14 cellular contexts compared by ENCODE assay signal in the genomic region with DNA sequence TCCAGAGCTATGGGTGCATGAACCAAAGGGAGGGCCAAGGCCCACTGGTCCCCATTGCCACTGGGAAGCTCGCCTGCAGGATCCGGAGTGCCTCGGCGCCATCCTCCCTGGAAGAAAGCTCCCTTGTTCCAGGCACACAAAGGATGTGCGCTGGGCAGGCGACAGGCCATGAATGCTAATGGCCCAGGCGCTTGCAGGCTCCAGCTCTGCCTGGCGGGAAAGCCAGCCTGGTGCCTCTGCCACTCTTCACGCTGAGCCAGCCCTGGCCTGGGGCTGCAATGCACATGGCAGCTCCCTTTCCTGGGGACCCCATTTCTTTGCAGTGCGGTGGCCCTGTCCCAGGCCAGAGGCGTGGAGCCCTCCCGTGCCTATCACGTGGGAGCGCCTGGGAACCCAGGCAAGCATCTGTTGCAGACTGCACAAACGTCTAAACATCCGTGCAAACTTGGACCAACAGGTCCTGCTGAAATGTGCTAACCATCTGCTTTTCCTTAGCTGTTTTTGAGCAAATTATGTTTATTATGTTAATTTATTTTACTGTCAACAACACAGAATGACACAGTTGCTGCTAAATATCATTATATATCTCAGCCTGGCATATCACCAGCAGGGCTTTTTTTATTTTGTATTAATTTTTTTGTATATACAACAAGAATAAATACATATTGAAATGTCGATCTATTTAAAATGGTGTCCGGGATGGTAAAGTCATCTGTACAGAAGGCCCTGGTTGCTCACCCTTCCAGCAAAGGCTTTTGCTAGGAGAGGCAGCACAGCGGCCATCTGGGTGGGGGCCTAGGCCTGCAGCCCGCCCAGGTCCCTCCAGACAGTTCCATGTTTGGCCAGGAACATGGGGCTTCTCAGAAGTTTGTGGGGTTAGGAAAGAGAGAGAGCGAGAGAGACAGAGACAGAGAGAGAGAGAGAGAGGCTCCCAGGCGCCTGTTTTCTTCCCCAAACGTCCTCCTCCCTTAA.
A peak's percentile ranks its signal among the peaks of the same experiment; 100 is the strongest.
DNase-seq lines count a peak whose midpoint lies in the region; ATAC-seq and TF ChIP-seq lines count a peak whose summit lies in the region.
"Had no signal": no experiment of that assay in that cellular context is flagged by ENCODE, and none has a peak within 500 bp of the region (broad histone marks: within the 10 kb centered on the region; RNA-seq: fewer than 3 reads in every experiment).

No MANE protein-coding gene starts in this region.

- H3K27me3 ChIP-seq in heart left ventricle: no peaks in the 10 kb centered on the region
- no peaks in the 10 kb centered on the region for H3K27me3 ChIP-seq in smooth muscle cell (ENCODE audit: low read depth)
- H3K27me3 ChIP-seq: pancreas, tibial nerve had no signal

- H3K4me1 ChIP-seq in heart left ventricle: peaks cover 0 to 46% (median 18%) of the 10 kb centered on the region in 12 donors
- peaks cover 5% of the 10 kb centered on the region for H3K4me1 ChIP-seq in smooth muscle cell (ENCODE audit: low read depth)

- DNase-seq in heart left ventricle (no peak), left cardiac atrium (no peak), midbrain (lab: John Stamatoyannopoulos, UW) (peak; percentile 93), HPDE6-E6E7 (ENCODE audit: extremely low spot score) (no peak), smooth muscle cell (lab: John Stamatoyannopoulos, UW; ENCODE audit: unreplicated experiment) (no peak)
- no peak for DNase-seq in central memory CD8-positive, alpha-beta T cell (ENCODE audit: low spot score in 2 of 2)
- DNase-seq: amniotic stem cell, kidney, NCI-H1436, pancreas had no signal

- peak overlapping the region; percentile 56 for H3K27ac Mint-ChIP-seq in central memory CD8-positive, alpha-beta T cell (ENCODE audit: low read depth)

- H3K36me3 ChIP-seq in heart left ventricle (no peaks in the 10 kb centered on the region), smooth muscle cell (ENCODE audit: low read depth) (no peaks in the 10 kb centered on the region)
- H3K36me3 ChIP-seq: BLaER1 treated with 17β-estradiol and CSF1 and Interleukin-3, amounts not matched to agents 10 nM and 100 nM; pancreas; tibial nerve had no signal

- H3K4me3 ChIP-seq in heart left ventricle (no peak overlapping the region), smooth muscle cell (no peak overlapping the region)
- H3K4me3 ChIP-seq: BLaER1 treated with 17β-estradiol and CSF1 and Interleukin-3, amounts not matched to agents 10 nM and 100 nM; pancreas; tibial nerve had no signal

- peaks cover 4% of the 10 kb centered on the region for H3K36me3 Mint-ChIP-seq in central memory CD8-positive, alpha-beta T cell (ENCODE audit: insufficient read depth)

- H3K27me3 Mint-ChIP-seq in central memory CD8-positive, alpha-beta T cell: no peaks in the 10 kb centered on the region

- no peaks in the 10 kb centered on the region for H3K9me3 Mint-ChIP-seq in central memory CD8-positive, alpha-beta T cell

- intact Hi-C loops in heart left ventricle (cut with DNase I) (loop anchor here (2.0 to 10.0 kb wide), 17 partner anchors 73 to 1030 kb away; partner anchors contain the start of genes ZNF438 (in 4 of the 10) and ZEB1 (in 3 of the 10)), left cardiac atrium (cut with DNase I) (loop anchor here (5.0 kb wide), 1 partner anchor 540 kb away; no protein-coding TSS in a partner anchor)

- H2AFZ ChIP-seq in smooth muscle cell (ENCODE audit: low read depth): no peak overlapping the region

- peaks cover 5% of the 10 kb centered on the region for H3F3A ChIP-seq in smooth muscle cell (ENCODE audit: low read depth)

- WGBS in heart left ventricle, 4 donors: 88 to 91% (median 90%) methylated on average over 15 to 23 of the region's 23 CpGs
- WGBS in smooth muscle cell (ENCODE audit: low lambda C conversion rate): 92% methylated on average over 23 of the region's 23 CpGs

- H3K4me1 Mint-ChIP-seq in central memory CD8-positive, alpha-beta T cell: peaks cover 13% of the 10 kb centered on the region

- no peaks in the 10 kb centered on the region for H3K9me3 ChIP-seq in heart left ventricle
- no peaks in the 10 kb centered on the region for H3K9me3 ChIP-seq in smooth muscle cell (replicated peaks; ENCODE audit: low read depth)
- H3K9me3 ChIP-seq: BLaER1 treated with 17β-estradiol and CSF1 and Interleukin-3, amounts not matched to agents 10 nM and 100 nM; pancreas; tibial nerve had no signal

- H3K9ac ChIP-seq in smooth muscle cell (ENCODE audit: low read depth): no peak overlapping the region

- H3K27ac ChIP-seq in heart left ventricle (peak overlapping the region in 11 of 12 donors; percentile 1 to 99 (median 98)), temporal lobe (ENCODE audit: low read depth, low read length) (peak overlapping the region; percentile 96), smooth muscle cell (ENCODE audit: low read depth) (no peak overlapping the region)
- H3K27ac ChIP-seq: BLaER1 treated with 17β-estradiol and CSF1 and Interleukin-3, amounts not matched to agents 10 nM and 100 nM; pancreas had no signal

- no peaks in the 10 kb centered on the region for H3K79me2 ChIP-seq in smooth muscle cell (ENCODE audit: low read depth)

- no peak for TF ChIP-seq POLR2A in heart left ventricle (IDR thresholded peaks at IDR 0.05)

- ATAC-seq in heart left ventricle: peak in 3 of 4 donors; percentile 1 to 7 (median 1)
- no peak for ATAC-seq in left cardiac atrium
- no peak for ATAC-seq in central memory CD8-positive, alpha-beta T cell (replicated peaks; ENCODE audit: extremely low read depth, poor library complexity, severe bottlenecking)
- ATAC-seq in HG03571 (IDR thresholded peaks at IDR 0.05; ENCODE audit: unreplicated experiment): no peak
- ATAC-seq: pancreas had no signal

- no peak overlapping the region for H3K4me3 Mint-ChIP-seq in central memory CD8-positive, alpha-beta T cell

- TF ChIP-seq CTCF in heart left ventricle (IDR thresholded peaks at IDR 0.05) (no peak), smooth muscle cell (IDR thresholded peaks at IDR 0.05; ENCODE audit: borderline replicate concordance, insufficient read depth, poor library complexity, severe bottlenecking) (no peak)

- no peaks in the 10 kb centered on the region for H4K20me1 ChIP-seq in smooth muscle cell (ENCODE audit: low read depth)
- H4K20me1 ChIP-seq: BLaER1 treated with 17β-estradiol and CSF1 and Interleukin-3, amounts not matched to agents 10 nM and 100 nM had no signal

- H3K4me2 ChIP-seq in smooth muscle cell: no peak overlapping the region
- H3K4me2 ChIP-seq: BLaER1 treated with 17β-estradiol and CSF1 and Interleukin-3, amounts not matched to agents 10 nM and 100 nM had no signal

Comparison
In these comparisons a context has a peak if more than half of its experiments do, and no peak if none do; other contexts are left out.
1. ATAC-seq: peak in heart left ventricle (3 of 4); none in left cardiac atrium (0 of 2), central memory CD8-positive, alpha-beta T cell (single experiment) and HG03571 (single experiment).